4 cellular contexts compared by ENCODE assay signal in genomic region chr2:122174061-122174460, GRCh38.
"Had no signal": no experiment of that assay in that cellular context is flagged by ENCODE, and none has a peak within 500 bp of the region (broad histone marks: within the 10 kb centered on the region; RNA-seq: fewer than 3 reads in every experiment).

No MANE protein-coding gene starts in this region.

- DNase-seq: H9, HCEC 1CT, IMR-90 had no signal

- ATAC-seq: GM23338 had no signal
